Comparison of ENCODE assay signal across 8 cellular contexts in genomic region chr17:65163990-65164495, GRCh38. TPM values are rescaled to one million over a fixed set of nuclear protein-coding genes. Genes with fewer than 3 reads are reported as not detected.
DNase-seq lines count a peak whose midpoint lies in the region; ATAC-seq and TF ChIP-seq lines count a peak whose summit lies in the region.

No MANE protein-coding gene starts in this region.

- H3K9me3 ChIP-seq in CD4-positive, alpha-beta memory T cell (ENCODE audit: control insufficient read depth in 1 of 2, low read length in 2 of 2) = no peaks in the 10 kb centered on the region
- no peaks in the 10 kb centered on the region for H3K9me3 ChIP-seq in transverse colon

- TF ChIP-seq POLR2A in transverse colon (IDR thresholded peaks at IDR 0.05) = no peak

- peaks cover 11% of the 10 kb centered on the region for H3K4me1 ChIP-seq in CD4-positive, alpha-beta memory T cell (ENCODE audit: insufficient read depth, low read length)
- no peaks in the 10 kb centered on the region for H3K4me1 ChIP-seq in transverse colon

- POLR2A ChIA-PET in CD4-positive, alpha-beta memory T cell (lab: Charles Lee; ENCODE audit: partially characterized antibody) = interaction anchor here (0.9 to 2.4 kb wide), 3 partner anchors 9 to 16 kb away, joined by 3 to 16 read pairs (median 3); no protein-coding TSS in a partner anchor

- H3K4me3 ChIP-seq in CD4-positive, alpha-beta memory T cell (ENCODE audit: low read length in 2 of 2) = no peak overlapping the region
- H3K4me3 ChIP-seq in fibroblast of pulmonary artery (replicated peaks; ENCODE audit: low read depth, low read length) (no peak overlapping the region), transverse colon (no peak overlapping the region)

- H3K27ac ChIP-seq in CD4-positive, alpha-beta memory T cell (ENCODE audit: low read depth, low read length) = no peak overlapping the region
- H3K27ac ChIP-seq in transverse colon = no peak overlapping the region

- no peaks in the 10 kb centered on the region for H3K9me3 Mint-ChIP-seq in CD4-positive, alpha-beta memory T cell

- H3K27me3 Mint-ChIP-seq in CD4-positive, alpha-beta memory T cell = no peaks in the 10 kb centered on the region

- no peak overlapping the region for H3K4me3 Mint-ChIP-seq in CD4-positive, alpha-beta memory T cell

- no peaks in the 10 kb centered on the region for H3K27me3 ChIP-seq in CD4-positive, alpha-beta memory T cell (ENCODE audit: insufficient read depth, low read length)
- no peaks in the 10 kb centered on the region for H3K27me3 ChIP-seq in transverse colon

- H3K27ac Mint-ChIP-seq in CD4-positive, alpha-beta memory T cell = peak overlapping the region in 6 of 7 donors; percentile 65 to 88 (median 80)

- no peaks in the 10 kb centered on the region for H3K36me3 ChIP-seq in CD4-positive, alpha-beta memory T cell (ENCODE audit: insufficient read depth, low read length)
- H3K36me3 ChIP-seq in transverse colon = no peaks in the 10 kb centered on the region

- DNase-seq in CD4-positive, alpha-beta memory T cell = peak in 4 of 5 donors; percentile 29 to 71 (median 40)
- DNase-seq in fibroblast of pulmonary artery (ENCODE audit: low read depth) (peak; percentile 68), transverse colon (peak; percentile 42), NCI-H1930 (lab: John Stamatoyannopoulos, UW) (no peak), DMS153 (lab: John Stamatoyannopoulos, UW) (no peak)

- no peaks in the 10 kb centered on the region for H3K36me3 Mint-ChIP-seq in CD4-positive, alpha-beta memory T cell

- peaks cover 9 to 22% (median 15%) of the 10 kb centered on the region in 4 donors for H3K4me1 Mint-ChIP-seq in CD4-positive, alpha-beta memory T cell

- in situ Hi-C loops in transverse colon (cut with MboI; ENCODE audit: low pct_ligation_motif_present in 1 of 4, low pct_unique_long_range_greater_than_20kb in 1 of 4, low sequenced_read_pairs in 3 of 4) = no loop called here

- ATAC-seq in GM19467 (IDR thresholded peaks at IDR 0.05; ENCODE audit: unreplicated experiment) (peak; percentile 92), HG03439 (IDR thresholded peaks at IDR 0.05; ENCODE audit: unreplicated experiment) (peak; percentile 82)
- ATAC-seq in activated CD4-positive, CD25-positive, alpha-beta regulatory T cell treated with anti-CD3 and anti-CD28 coated beads, Interleukin-2, amount 50 U/mL, for 24 hours = peak; percentile 97 to 98

- no peak for TF ChIP-seq EP300 in transverse colon (IDR thresholded peaks at IDR 0.05; ENCODE audit: low read depth)

- WGBS in transverse colon (ENCODE audit: low coverage in 1 of 2), 2 donors = 45% methylated on average over 5 of the region's 5 CpGs; no CpG with 5 or more reads in 1 of the 2 donors

- intact Hi-C loops in CD4-positive, alpha-beta memory T cell (cut with micrococcal nuclease) = no loop called here
- intact Hi-C loops in transverse colon (cut with DNase I; ENCODE audit: low total_unique reads) = no loop called here

- TF ChIP-seq CTCF in fibroblast of pulmonary artery (IDR thresholded peaks at IDR 0.05; ENCODE audit: low read length, missing control alignments) (no peak), transverse colon (IDR thresholded peaks at IDR 0.05) (no peak)

- CTCF ChIA-PET in CD4-positive, alpha-beta memory T cell (lab: Charles Lee; ENCODE audit: partially characterized antibody) = interaction anchor here (1.1 to 1.4 kb wide), 2 partner anchors 14 to 25 kb away, joined by 3 to 4 read pairs; no protein-coding TSS in a partner anchor

RNA-seq across cellular contexts. Expression of gene RGS9, which starts 26.9 kb away (rescaled TPM):
- under 1 TPM; 0.67 to 0.84 TPM for total RNA-seq in CD4-positive, alpha-beta memory T cell
- polyA plus RNA-seq in CD4-positive, alpha-beta memory T cell = 1 to 10 TPM; 1.6 to 2.7 TPM
- 10 to 100 TPM in 1 of 4 donors, 1 to 10 TPM in 2, not detected in 1; 2.6 to 10.6 (median 7.8) TPM for total RNA-seq in transverse colon

Comparison
In these comparisons a context has a peak if more than half of its experiments do, and no peak if none do; other contexts are left out.
1. DNase-seq: peak in CD4-positive, alpha-beta memory T cell (4 of 5), fibroblast of pulmonary artery (single experiment) and transverse colon (single experiment); none in NCI-H1930 (0 of 2) and DMS153 (single experiment).
2. Peak in every context shown above with its lines, with median percentiles within 50 percentile points of each other: ATAC-seq.